8 cellular contexts compared by ENCODE assay signal in the genomic region with DNA sequence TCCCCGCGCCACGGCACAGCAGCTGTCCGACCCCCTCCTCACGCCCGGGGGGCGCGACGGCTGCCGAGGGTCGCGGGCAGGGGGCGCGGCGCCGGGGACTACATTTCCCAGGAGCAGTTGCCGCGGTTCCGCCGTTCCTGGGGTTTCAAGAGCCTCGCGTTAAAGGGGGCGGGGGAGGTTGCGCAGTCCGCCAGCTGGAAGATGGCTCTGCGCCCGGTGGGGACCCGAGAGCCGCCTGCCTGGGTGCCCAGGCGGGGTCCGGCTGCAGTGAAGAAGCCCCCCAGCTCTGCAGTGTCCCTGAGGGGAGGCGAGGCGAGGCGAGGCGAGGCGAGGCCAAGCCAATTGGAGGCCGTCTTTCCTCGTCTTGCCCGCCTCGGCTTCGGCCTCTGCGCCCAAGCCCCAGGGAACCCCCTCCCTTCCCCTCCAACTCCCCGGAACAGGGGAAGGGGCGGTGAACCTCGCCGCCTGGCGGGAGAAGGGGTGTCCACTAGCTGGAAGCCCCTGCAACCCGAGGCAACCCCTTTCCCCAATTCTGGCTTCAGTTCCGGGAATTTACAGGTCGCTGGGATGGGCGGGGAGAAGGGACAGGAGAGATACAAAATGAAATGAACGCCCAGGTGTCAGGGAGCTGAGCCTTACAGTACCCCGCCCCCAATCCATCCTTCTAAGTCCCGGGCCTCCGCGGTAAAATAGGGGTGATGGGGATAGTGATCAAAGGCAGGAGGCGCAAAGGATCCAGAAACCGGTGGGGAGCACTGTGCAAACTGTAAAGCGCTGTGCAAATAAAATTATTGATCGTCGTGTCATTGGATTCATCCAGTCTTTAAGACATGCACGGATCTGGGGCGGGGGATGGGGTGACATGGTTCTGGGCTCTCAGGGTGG. TPM values are rescaled to one million over a fixed set of nuclear protein-coding genes. Genes with fewer than 3 reads are reported as not detected.
DNase-seq lines count a peak whose midpoint lies in the region; ATAC-seq and TF ChIP-seq lines count a peak whose summit lies in the region.

No MANE protein-coding gene starts in this region.

- no peak overlapping the region for H3K27ac Mint-ChIP-seq in activated CD4-positive, alpha-beta memory T cell treated with anti-CD3 and anti-CD28 coated beads, Interleukin-2, amount 10 ng/mL, durations not matched to agents 7 days and 5 days
- H3K27ac Mint-ChIP-seq in nephron: peak overlapping the region; percentile 96 to 99 (median 98)

- DNase-seq in NCI-H1417 (lab: John Stamatoyannopoulos, UW) (peak; percentile 30 to 72 (median 65)), NCI-H1417 treated with DMSO at 0.1 percent for 48 hours (lab: John Stamatoyannopoulos, UW) (no peak), NB4 (ENCODE audit: low read depth) (peak; percentile 76), foreskin melanocyte (peak; percentile 24)
- no peak for DNase-seq in activated CD4-positive, alpha-beta memory T cell treated with anti-CD3 and anti-CD28 coated beads, Interleukin-2, amount 10 ng/mL, durations not matched to agents 7 days and 5 days

- H3K36me3 Mint-ChIP-seq in activated CD4-positive, alpha-beta memory T cell treated with anti-CD3 and anti-CD28 coated beads, Interleukin-2, amount 10 ng/mL, durations not matched to agents 7 days and 5 days (ENCODE audit: low read depth): peaks cover 4% of the 10 kb centered on the region
- H3K36me3 Mint-ChIP-seq in nephron (ENCODE audit: low read depth): no peaks in the 10 kb centered on the region

- H3K9me3 Mint-ChIP-seq in activated CD4-positive, alpha-beta memory T cell treated with anti-CD3 and anti-CD28 coated beads, Interleukin-2, amount 10 ng/mL, durations not matched to agents 7 days and 5 days: no peaks in the 10 kb centered on the region
- H3K9me3 Mint-ChIP-seq in nephron: no peaks in the 10 kb centered on the region

- TF ChIP-seq POLR2A in NB4 (IDR thresholded peaks at IDR 0.05; ENCODE audit: extremely low read depth, insufficient read length): no peak

- H3K4me3 ChIP-seq in NB4 (ENCODE audit: low read depth, low read length): peak overlapping the region; percentile 48

- peak overlapping the region; percentile 59 for H3K4me3 Mint-ChIP-seq in activated CD4-positive, alpha-beta memory T cell treated with anti-CD3 and anti-CD28 coated beads, Interleukin-2, amount 10 ng/mL, durations not matched to agents 7 days and 5 days
- H3K4me3 Mint-ChIP-seq in nephron: peak overlapping the region; percentile 88 to 90 (median 90)

- TF ChIP-seq CTCF in NB4 (IDR thresholded peaks at IDR 0.05; ENCODE audit: low read depth, low read length) (peak; percentile 7), nephron (IDR thresholded peaks at IDR 0.05; ENCODE audit: unreplicated experiment in 3 of 3) (peak in 1 of 3 experiments; percentile 30)

- CTCF ChIA-PET in activated CD4-positive, alpha-beta memory T cell treated with anti-CD3 and anti-CD28 coated beads, Interleukin-2, amount 10 ng/mL, durations not matched to agents 7 days and 5 days (lab: Charles Lee): interaction anchor here (1.3 kb wide), 1 partner anchor 61 kb away, joined by 3 read pairs; no protein-coding TSS in a partner anchor

- peaks cover 46% of the 10 kb centered on the region for H3K27me3 Mint-ChIP-seq in activated CD4-positive, alpha-beta memory T cell treated with anti-CD3 and anti-CD28 coated beads, Interleukin-2, amount 10 ng/mL, durations not matched to agents 7 days and 5 days
- peaks cover 6% of the 10 kb centered on the region for H3K27me3 Mint-ChIP-seq in nephron (ENCODE audit: low read depth)

- peaks cover 37% of the 10 kb centered on the region for H3K4me1 Mint-ChIP-seq in activated CD4-positive, alpha-beta memory T cell treated with anti-CD3 and anti-CD28 coated beads, Interleukin-2, amount 10 ng/mL, durations not matched to agents 7 days and 5 days
- peaks cover 17% of the 10 kb centered on the region for H3K4me1 Mint-ChIP-seq in nephron

- ATAC-seq in HG03139 (IDR thresholded peaks at IDR 0.05; ENCODE audit: unreplicated experiment) (no peak), HG02884 (IDR thresholded peaks at IDR 0.05; ENCODE audit: unreplicated experiment) (no peak)

- POLR2A ChIA-PET in activated CD4-positive, alpha-beta memory T cell treated with anti-CD3 and anti-CD28 coated beads, Interleukin-2, amount 10 ng/mL, durations not matched to agents 7 days and 5 days (lab: Charles Lee): interaction anchor here (1.3 kb wide), 1 partner anchor 151 kb away, joined by 3 read pairs; a partner anchor contains a TSS

RNA-seq across cellular contexts. Expression of a gene that starts 5.2 kb away (rescaled TPM):
- 10 to 100 TPM; 13.2 to 14.1 TPM for total RNA-seq in activated CD4-positive, alpha-beta memory T cell treated with anti-CD3 and anti-CD28 coated beads, Interleukin-2, amount 10 ng/mL, durations not matched to agents 7 days and 5 days

RNA-seq across cellular contexts. Expression of a gene that starts 20.6 kb away (rescaled TPM):
- total RNA-seq in activated CD4-positive, alpha-beta memory T cell treated with anti-CD3 and anti-CD28 coated beads, Interleukin-2, amount 10 ng/mL, durations not matched to agents 7 days and 5 days: not detected

RNA-seq across cellular contexts. Expression of a gene that starts 41.6 kb away (rescaled TPM):
- 10 to 100 TPM; 22.1 TPM for total RNA-seq in activated CD4-positive, alpha-beta memory T cell treated with anti-CD3 and anti-CD28 coated beads, Interleukin-2, amount 10 ng/mL, durations not matched to agents 7 days and 5 days

RNA-seq across cellular contexts. Expression of a gene that starts 46.7 kb away (rescaled TPM):
- 100 to 1,000 TPM; 331 to 348 TPM for total RNA-seq in activated CD4-positive, alpha-beta memory T cell treated with anti-CD3 and anti-CD28 coated beads, Interleukin-2, amount 10 ng/mL, durations not matched to agents 7 days and 5 days

Comparison
In these comparisons a context has a peak if more than half of its experiments do, and no peak if none do; other contexts are left out.
1. DNase-seq: peak in NCI-H1417 (3 of 3), NB4 (single experiment) and foreskin melanocyte (single experiment); none in NCI-H1417 treated with DMSO at 0.1 percent for 48 hours (single experiment) and activated CD4-positive, alpha-beta memory T cell treated with anti-CD3 and anti-CD28 coated beads, Interleukin-2, amount 10 ng/mL, durations not matched to agents 7 days and 5 days (single experiment).